21 cellular contexts compared by ENCODE assay signal in genomic region chr6:138605958-138606357, GRCh38.
"Had no signal": no experiment of that assay in that cellular context is flagged by ENCODE, and none has a peak within 500 bp of the region (broad histone marks: within the 10 kb centered on the region; RNA-seq: fewer than 3 reads in every experiment).

No MANE protein-coding gene starts in this region.

- DNase-seq: dermis blood vessel endothelial cell; dorsolateral prefrontal cortex; effector CD4-positive, alpha-beta T cell; effector memory CD4-positive, alpha-beta T cell; foreskin keratinocyte; heart left ventricle; hypothalamus; immature natural killer cell; left cardiac atrium; left lung; left ventricle myocardium superior; lower lobe of right lung; mesenchymal stem cell; mucosa of descending colon; naive B cell; naive thymus-derived CD8-positive, alpha-beta T cell had no signal

- H3K9me3 Mint-ChIP-seq: immature natural killer cell; mesothelial cell of epicardium; naive B cell; naive thymus-derived CD8-positive, alpha-beta T cell had no signal

- ATAC-seq: foreskin keratinocyte; gastroesophageal sphincter; heart left ventricle; left cardiac atrium; left lung; left ventricle myocardium superior; lower lobe of right lung; mucosa of descending colon; naive thymus-derived CD8-positive, alpha-beta T cell had no signal

- H3K4me1 ChIP-seq: esophagus muscularis mucosa, foreskin keratinocyte, gastroesophageal sphincter, heart left ventricle, left lung, lower lobe of right lung had no signal

- H3K4me3 ChIP-seq: coronary artery, dorsolateral prefrontal cortex, esophagus muscularis mucosa, gastroesophageal sphincter, heart left ventricle, hepatocyte, left lung, lower lobe of right lung, mucosa of descending colon had no signal

- H3K4me1 Mint-ChIP-seq: immature natural killer cell; naive B cell; naive thymus-derived CD8-positive, alpha-beta T cell had no signal

- H3K36me3 ChIP-seq: esophagus muscularis mucosa, gastroesophageal sphincter, heart left ventricle, left lung, lower lobe of right lung had no signal

- H3K9me3 ChIP-seq: esophagus muscularis mucosa, gastroesophageal sphincter, heart left ventricle, left lung, lower lobe of right lung, mucosa of descending colon had no signal

- H3K27ac Mint-ChIP-seq: immature natural killer cell; mesothelial cell of epicardium; naive B cell; naive thymus-derived CD8-positive, alpha-beta T cell had no signal

- H3K4me3 Mint-ChIP-seq: immature natural killer cell; mesothelial cell of epicardium; naive B cell; naive thymus-derived CD8-positive, alpha-beta T cell had no signal

- H3K27ac ChIP-seq: coronary artery, dorsolateral prefrontal cortex, esophagus muscularis mucosa, foreskin keratinocyte, gastroesophageal sphincter, heart left ventricle, hepatocyte, left lung, lower lobe of right lung had no signal

- H3K36me3 Mint-ChIP-seq: immature natural killer cell; mesothelial cell of epicardium; naive B cell; naive thymus-derived CD8-positive, alpha-beta T cell had no signal
